8 cellular contexts compared by ENCODE assay signal in genomic region chr20:34871966-34872603, GRCh38. TPM values are rescaled to one million over a fixed set of nuclear protein-coding genes. Genes with fewer than 3 reads are reported as not detected.
DNase-seq lines count a peak whose midpoint lies in the region; ATAC-seq and TF ChIP-seq lines count a peak whose summit lies in the region.

No MANE protein-coding gene starts in this region.

- H3K4me1 Mint-ChIP-seq in activated naive CD4-positive, alpha-beta T cell treated with anti-CD3 and anti-CD28 coated beads, Interleukin-2, amount 10 ng/mL, durations not matched to agents 7 days and 5 days, result peaks cover 53% of the 10 kb centered on the region

- peak overlapping the region; percentile 61 for H3K4me3 ChIP-seq in lung
- peak overlapping the region; percentile 44 to 74 (median 68) for H3K4me3 ChIP-seq in transverse colon

- H3K4me3 Mint-ChIP-seq in activated naive CD4-positive, alpha-beta T cell treated with anti-CD3 and anti-CD28 coated beads, Interleukin-2, amount 10 ng/mL, durations not matched to agents 7 days and 5 days, result peak overlapping the region; percentile 70

- H3K27ac ChIP-seq in lung (ENCODE audit: low read depth in 1 of 2, low read length in 1 of 2), result peak overlapping the region; percentile 9 to 55
- peak overlapping the region; percentile 69 to 77 (median 74) for H3K27ac ChIP-seq in transverse colon

- H3K27me3 ChIP-seq in lung (ENCODE audit: control insufficient read depth, insufficient read depth) (no peaks in the 10 kb centered on the region), transverse colon (no peaks in the 10 kb centered on the region)

- H3K36me3 Mint-ChIP-seq in activated naive CD4-positive, alpha-beta T cell treated with anti-CD3 and anti-CD28 coated beads, Interleukin-2, amount 10 ng/mL, durations not matched to agents 7 days and 5 days, result peaks cover 2% of the 10 kb centered on the region

- in situ Hi-C loops in transverse colon (cut with MboI; ENCODE audit: low pct_ligation_motif_present in 1 of 4, low pct_unique_long_range_greater_than_20kb in 1 of 4, low sequenced_read_pairs in 3 of 4), result loop anchor here (5.0 to 25.0 kb wide), 3 partner anchors 85 to 340 kb away; partner anchors contain the start of genes GSS (in 3 of the 4), MYH7B (in 3 of the 4) and TRPC4AP (in 2 of the 4)

- peaks cover 0 to 6% of the 10 kb centered on the region in 2 donors for H3K4me1 ChIP-seq in lung (ENCODE audit: control insufficient read depth in 2 of 2, insufficient read depth in 2 of 2, low read length in 2 of 2)
- peaks cover 19 to 46% (median 40%) of the 10 kb centered on the region in 4 donors for H3K4me1 ChIP-seq in transverse colon

- H3K27me3 Mint-ChIP-seq in activated naive CD4-positive, alpha-beta T cell treated with anti-CD3 and anti-CD28 coated beads, Interleukin-2, amount 10 ng/mL, durations not matched to agents 7 days and 5 days, result peaks cover 13% of the 10 kb centered on the region

- no peak for ATAC-seq in lung (ENCODE audit: insufficient read depth, low FRiP score)
- no peak for ATAC-seq in HG03571 (IDR thresholded peaks at IDR 0.05; ENCODE audit: unreplicated experiment)

- H3K27ac Mint-ChIP-seq in activated naive CD4-positive, alpha-beta T cell treated with anti-CD3 and anti-CD28 coated beads, Interleukin-2, amount 10 ng/mL, durations not matched to agents 7 days and 5 days, result no peak overlapping the region

- no peak for TF ChIP-seq POLR2A in transverse colon (IDR thresholded peaks at IDR 0.05)

- no peaks in the 10 kb centered on the region for H3K9me3 Mint-ChIP-seq in activated naive CD4-positive, alpha-beta T cell treated with anti-CD3 and anti-CD28 coated beads, Interleukin-2, amount 10 ng/mL, durations not matched to agents 7 days and 5 days

- CTCF ChIA-PET in activated naive CD4-positive, alpha-beta T cell treated with anti-CD3 and anti-CD28 coated beads, Interleukin-2, amount 10 ng/mL, durations not matched to agents 7 days and 5 days (lab: Charles Lee), result interaction anchor here (0.7 to 4.9 kb wide), 9 partner anchors 10 to 337 kb away, joined by 3 to 134 read pairs (median 4); partner anchors contain the start of genes GSS and MYH7B

- H3K36me3 ChIP-seq in lung (ENCODE audit: control insufficient read depth in 2 of 2, insufficient read depth in 2 of 2, low read length in 2 of 2) (no peaks in the 10 kb centered on the region), transverse colon (no peaks in the 10 kb centered on the region)

- no peak for TF ChIP-seq CTCF in lung (IDR thresholded peaks at IDR 0.05; ENCODE audit: control extremely low read depth, extremely low read depth)
- no peak for TF ChIP-seq CTCF in transverse colon (IDR thresholded peaks at IDR 0.05)

- WGBS in lung, 2 donors, result 50 to 63% methylated on average over 10 of the region's 10 CpGs
- WGBS in transverse colon (ENCODE audit: low coverage in 1 of 2), 2 donors, result 42 to 57% methylated on average over 8 to 10 of the region's 10 CpGs

- TF ChIP-seq EP300 in transverse colon (IDR thresholded peaks at IDR 0.05; ENCODE audit: low read depth), result no peak

- H3K9me3 ChIP-seq in lung (ENCODE audit: control insufficient read depth in 2 of 2, insufficient read depth in 1 of 2, low read length in 1 of 2), result no peaks in the 10 kb centered on the region
- H3K9me3 ChIP-seq in transverse colon, result no peaks in the 10 kb centered on the region

- intact Hi-C loops in transverse colon (cut with DNase I; ENCODE audit: low total_unique reads), result loop anchor here (5.0 kb wide), 1 partner anchor 85 kb away; the partner anchor contains the start of genes GSS and MYH7B

- DNase-seq in activated naive CD4-positive, alpha-beta T cell treated with anti-CD3 and anti-CD28 coated beads, Interleukin-2, amount 10 ng/mL, durations not matched to agents 7 days and 5 days, result no peak
- DNase-seq in activated naive CD4-positive, alpha-beta T cell treated with Interleukin-2 at 50 U/mL for 16 hours, result no peak
- DNase-seq in astrocyte of the hippocampus (ENCODE audit: low read depth, low spot score) (peak; percentile 27), lung (ENCODE audit: low spot score) (no peak), transverse colon (no peak), putamen (ENCODE audit: low spot score) (no peak)
- no peak for DNase-seq in NK-92 treated with Interleukin-12 subunit alpha and Interleukin-12 subunit beta, amount 100 ng/mL, for 24 hours (lab: John Stamatoyannopoulos, UW)

RNA-seq across cellular contexts. Expression of gene GGT7, which starts 0.6 kb away (rescaled TPM):
- total RNA-seq in lung, result 10 to 100 TPM; 14.6 to 22.7 TPM
- polyA plus RNA-seq in lung, result 10 to 100 TPM in 1 of 2 donors, 1 to 10 TPM in 1; 9.4 to 10.4 TPM
- total RNA-seq in transverse colon, result 10 to 100 TPM; 11.2 to 19.1 (median 15.1) TPM

RNA-seq across cellular contexts. Expression of gene ACSS2, which starts 4.3 kb away (rescaled TPM):
- 100 to 1,000 TPM; 168 to 300 TPM for total RNA-seq in lung
- 100 to 1,000 TPM in 1 of 2 donors, 10 to 100 TPM in 1; 69.7 to 154 TPM for polyA plus RNA-seq in lung
- 100 to 1,000 TPM; 257 to 393 (median 359) TPM for total RNA-seq in transverse colon

RNA-seq across cellular contexts. Expression of gene NCOA6, which starts 46.6 kb away (rescaled TPM):
- total RNA-seq in lung (10 to 100 TPM; 20.9 to 27.5 TPM), transverse colon (10 to 100 TPM; 34.8 to 81.8 (median 44.2) TPM)
- 10 to 100 TPM; 13.2 to 22.7 TPM for polyA plus RNA-seq in lung
